ENCODE assay signal across 20 cellular contexts in genomic region chr13:74819549-74819948, GRCh38.
A peak's percentile ranks its signal among the peaks of the same experiment; 100 is the strongest.
DNase-seq lines count a peak whose midpoint lies in the region; ATAC-seq and TF ChIP-seq lines count a peak whose summit lies in the region.
"Had no signal": no experiment of that assay in that cellular context is flagged by ENCODE, and none has a peak within 500 bp of the region (broad histone marks: within the 10 kb centered on the region; RNA-seq: fewer than 3 reads in every experiment).

No MANE protein-coding gene starts in this region.

- CTCF ChIA-PET in mammary epithelial cell (lab: Charles Lee; ENCODE audit: low non-redundant PET) (no interaction called here), MCF 10A (lab: Yijun Ruan, JAX) (no interaction called here)
- CTCF ChIA-PET in CD8-positive, alpha-beta T cell (lab: Charles Lee): no interaction called here

- DNase-seq in mammary epithelial cell (peak; percentile 61), MCF 10A (ENCODE audit: unreplicated experiment) (no peak), endodermal cell (no peak), foreskin keratinocyte (peak; percentile 2 to 28), caudate nucleus (lab: John Stamatoyannopoulos, UW) (no peak), GM13977 (ENCODE audit: low spot score) (no peak), GM03348 (ENCODE audit: low spot score) (no peak)
- no peak for DNase-seq in CD8-positive, alpha-beta T cell
- DNase-seq: AML-193; CD4-positive, alpha-beta T cell; COR-L47; DMS 273 treated with DMSO at 0.1 percent for 48 hours; DMS53; DND-41; EL; HCEC 1CT had no signal

- in situ Hi-C loops in mammary epithelial cell (cut with MboI; ENCODE audit: low sequenced_read_pairs in 2 of 2) (no loop called here), GM13977 (cut with MboI; ENCODE audit: low pct_unique_long_range_greater_than_20kb, low sequenced_read_pairs, unreplicated experiment) (no loop called here)

- H3K4me2 ChIP-seq in mammary epithelial cell (ENCODE audit: insufficient read depth, low read depth, low read length): no peak overlapping the region
- H3K4me2 ChIP-seq: A549, GM23338 had no signal

- TF ChIP-seq CTCF in mammary epithelial cell (conservative IDR thresholded peaks at IDR 0.05 in 1 of 2, IDR thresholded peaks at IDR 0.05 in 1 of 2; ENCODE audit: extremely low read depth in 1 of 2, insufficient read depth in 1 of 2, low read depth in 1 of 2, low read length in 2 of 2): no peak
- no peak for TF ChIP-seq CTCF in MCF 10A (IDR thresholded peaks at IDR 0.05; ENCODE audit: unreplicated experiment)
- no peak for TF ChIP-seq CTCF in endodermal cell (conservative IDR thresholded peaks at IDR 0.05)
- TF ChIP-seq CTCF in foreskin keratinocyte (conservative IDR thresholded peaks at IDR 0.05): no peak
- TF ChIP-seq CTCF in CD8-positive, alpha-beta T cell (IDR thresholded peaks at IDR 0.05): no peak
- no peak for TF ChIP-seq CTCF in GM13977 (IDR thresholded peaks at IDR 0.05; ENCODE audit: extremely low read depth, insufficient read depth, missing control alignments)

- H3K36me3 ChIP-seq in mammary epithelial cell (ENCODE audit: insufficient read depth, low read length) (no peaks in the 10 kb centered on the region), endodermal cell (ENCODE audit: control insufficient read depth, insufficient read depth, low read length) (no peaks in the 10 kb centered on the region)
- no peaks in the 10 kb centered on the region for H3K36me3 ChIP-seq in CD8-positive, alpha-beta T cell (ENCODE audit: insufficient read depth, low read length)

- H3K4me3 ChIP-seq in mammary epithelial cell (replicated peaks in 1 of 3; ENCODE audit: insufficient read depth in 1 of 3, low read depth in 2 of 3, low read length in 3 of 3) (no peak overlapping the region), endodermal cell (ENCODE audit: low read length) (peak overlapping the region; percentile 33)
- no peak overlapping the region for H3K4me3 ChIP-seq in CD8-positive, alpha-beta T cell (ENCODE audit: low read depth, low read length)
- H3K4me3 ChIP-seq: A549, GM23338 had no signal

- no TSS peak for BruUV-seq in mammary epithelial cell (replicated peaks; lab: Mats Ljungman, UMichigan)
- BruUV-seq in MCF 10A (replicated peaks; lab: Mats Ljungman, UMichigan): no TSS peak

- dilution Hi-C loops in mammary epithelial cell (cut with HindIII; ENCODE audit: low sequenced_read_pairs): no loop called here

- H2AFZ ChIP-seq in mammary epithelial cell (ENCODE audit: low read depth, low read length): no peak overlapping the region
- H2AFZ ChIP-seq: GM23338 had no signal

- intact Hi-C loops in mammary epithelial cell (cut with micrococcal nuclease) (no loop called here), MCF 10A (cut with micrococcal nuclease) (no loop called here)
- intact Hi-C loops in CD8-positive, alpha-beta T cell (cut with DNase I, micrococcal nuclease): no loop called here

- peak; percentile 53 for ATAC-seq in foreskin keratinocyte
- no peak for ATAC-seq in CD8-positive, alpha-beta T cell
- ATAC-seq: A549, GM23338 had no signal

- H3K4me3 Mint-ChIP-seq in MCF 10A (ENCODE audit: unreplicated experiment) (no peak overlapping the region), endodermal cell (peak overlapping the region; percentile 5)
- no peak overlapping the region for H3K4me3 Mint-ChIP-seq in CD8-positive, alpha-beta T cell
- H3K4me3 Mint-ChIP-seq: CD4-positive, alpha-beta T cell; GM23338 had no signal

- H3K9me3 ChIP-seq in mammary epithelial cell (replicated peaks; ENCODE audit: insufficient read depth, low read length): no peaks in the 10 kb centered on the region
- no peaks in the 10 kb centered on the region for H3K9me3 ChIP-seq in endodermal cell (ENCODE audit: control insufficient read depth, low read length)
- H3K9me3 ChIP-seq in CD8-positive, alpha-beta T cell (ENCODE audit: low read length): no peaks in the 10 kb centered on the region
- H3K9me3 ChIP-seq: A549 had no signal

- POLR2A ChIA-PET in MCF 10A (lab: Yijun Ruan, JAX): no interaction called here
- POLR2A ChIA-PET in CD8-positive, alpha-beta T cell (lab: Charles Lee): no interaction called here

- no peak overlapping the region for H3K27ac Mint-ChIP-seq in MCF 10A (ENCODE audit: low read depth, unreplicated experiment)
- H3K27ac Mint-ChIP-seq in endodermal cell: peak overlapping the region; percentile 42
- H3K27ac Mint-ChIP-seq in CD8-positive, alpha-beta T cell: no peak overlapping the region
- H3K27ac Mint-ChIP-seq: CD4-positive, alpha-beta T cell; GM23338 had no signal

- H3K27me3 ChIP-seq in mammary epithelial cell (ENCODE audit: insufficient read depth, low read length) (no peaks in the 10 kb centered on the region), endodermal cell (ENCODE audit: control insufficient read depth, insufficient read depth, low read length, poor library complexity, severe bottlenecking) (no peaks in the 10 kb centered on the region), foreskin keratinocyte (no peaks in the 10 kb centered on the region)
- H3K27me3 ChIP-seq in CD8-positive, alpha-beta T cell (ENCODE audit: insufficient read depth, low read length): no peaks in the 10 kb centered on the region

- no peaks in the 10 kb centered on the region for H4K20me1 ChIP-seq in mammary epithelial cell (ENCODE audit: insufficient read depth, low read length)

- H3K36me3 Mint-ChIP-seq in MCF 10A (ENCODE audit: insufficient read depth, unreplicated experiment) (no peaks in the 10 kb centered on the region), endodermal cell (ENCODE audit: low read depth) (no peaks in the 10 kb centered on the region)
- no peaks in the 10 kb centered on the region for H3K36me3 Mint-ChIP-seq in CD8-positive, alpha-beta T cell

- H3K4me1 Mint-ChIP-seq in MCF 10A (ENCODE audit: insufficient read depth, unreplicated experiment): peaks cover 8% of the 10 kb centered on the region
- H3K4me1 Mint-ChIP-seq in endodermal cell: peaks cover 10% of the 10 kb centered on the region
- no peaks in the 10 kb centered on the region for H3K4me1 Mint-ChIP-seq in CD8-positive, alpha-beta T cell (ENCODE audit: low read depth)
- H3K4me1 Mint-ChIP-seq: GM23338 had no signal

- WGBS in mammary epithelial cell (ENCODE audit: low coverage, missing lambda C conversion rate): 65% methylated on average over 2 of the region's 2 CpGs
- WGBS in endodermal cell (ENCODE audit: insufficient coverage in 1 of 2, insufficient read length in 1 of 2), 2 experiments: 69 to 72% methylated on average over 2 of the region's 2 CpGs

- H3K27ac ChIP-seq in mammary epithelial cell (ENCODE audit: insufficient read depth, low read depth, low read length) (no peak overlapping the region), endodermal cell (ENCODE audit: low read depth, low read length) (no peak overlapping the region), foreskin keratinocyte (no peak overlapping the region), caudate nucleus (ENCODE audit: low read depth, low read length) (no peak overlapping the region)
- no peak overlapping the region for H3K27ac ChIP-seq in CD8-positive, alpha-beta T cell (ENCODE audit: low read depth, low read length)
- H3K27ac ChIP-seq: 22Rv1, A549, C4-2B had no signal

- H3K9ac ChIP-seq in mammary epithelial cell (ENCODE audit: insufficient read depth, low read length) (no peak overlapping the region), endodermal cell (ENCODE audit: extremely low read depth, low read length, poor library complexity, severe bottlenecking) (no peak overlapping the region)

- peaks cover 22% of the 10 kb centered on the region for H3K9me3 Mint-ChIP-seq in MCF 10A (ENCODE audit: unreplicated experiment)
- no peaks in the 10 kb centered on the region for H3K9me3 Mint-ChIP-seq in endodermal cell
- H3K9me3 Mint-ChIP-seq in CD8-positive, alpha-beta T cell: no peaks in the 10 kb centered on the region
- H3K9me3 Mint-ChIP-seq: CD4-positive, alpha-beta T cell; GM23338 had no signal

- no peaks in the 10 kb centered on the region for H3K79me2 ChIP-seq in mammary epithelial cell (ENCODE audit: insufficient read depth, low read length)

- H3K27me3 Mint-ChIP-seq in MCF 10A (ENCODE audit: insufficient read depth, unreplicated experiment) (no peaks in the 10 kb centered on the region), endodermal cell (ENCODE audit: insufficient read depth) (no peaks in the 10 kb centered on the region)
- H3K27me3 Mint-ChIP-seq in CD8-positive, alpha-beta T cell (ENCODE audit: low read depth): no peaks in the 10 kb centered on the region
- H3K27me3 Mint-ChIP-seq: CD4-positive, alpha-beta T cell had no signal

- H3K4me1 ChIP-seq in mammary epithelial cell (ENCODE audit: insufficient read depth, low read length): no peaks in the 10 kb centered on the region
- peaks cover 4% of the 10 kb centered on the region for H3K4me1 ChIP-seq in endodermal cell (ENCODE audit: control insufficient read depth, insufficient read depth, low read length)
- no peaks in the 10 kb centered on the region for H3K4me1 ChIP-seq in foreskin keratinocyte
- no peaks in the 10 kb centered on the region for H3K4me1 ChIP-seq in CD8-positive, alpha-beta T cell (ENCODE audit: insufficient read depth, low read length)
- H3K4me1 ChIP-seq: A549 had no signal

Comparison
In these comparisons a context has a peak if more than half of its experiments do, and no peak if none do; other contexts are left out.
1. DNase-seq: peak in mammary epithelial cell (single experiment) and foreskin keratinocyte (2 of 2); none in MCF 10A (single experiment), endodermal cell (single experiment), caudate nucleus (0 of 61), CD8-positive, alpha-beta T cell (0 of 7), GM13977 (single experiment) and GM03348 (single experiment).